Comparison of ENCODE assay signal across 8 cellular contexts in genomic region chr4:48445704-48446103, GRCh38.
A peak's percentile ranks its signal among the peaks of the same experiment; 100 is the strongest.
DNase-seq lines count a peak whose midpoint lies in the region; ATAC-seq, FAIRE-seq and TF ChIP-seq lines count a peak whose summit lies in the region.

No MANE protein-coding gene starts in this region.

- H3K27ac Mint-ChIP-seq in nephron progenitor cell: no peak overlapping the region

- FAIRE-seq in HTR-8/SVneo (lab: Jason Lieb, UNC): no peak

- no peaks in the 10 kb centered on the region for H3K36me3 Mint-ChIP-seq in nephron progenitor cell (ENCODE audit: low read depth)

- H3K9me3 Mint-ChIP-seq in nephron progenitor cell: no peaks in the 10 kb centered on the region

- H3K4me3 ChIP-seq in cardiac fibroblast (replicated peaks in 1 of 2; ENCODE audit: low read depth in 2 of 2, low read length in 2 of 2): no peak overlapping the region

- TF ChIP-seq CTCF in LNCAP (IDR thresholded peaks at IDR 0.05) (peak; percentile 44), cardiac fibroblast (IDR thresholded peaks at IDR 0.05; ENCODE audit: low read depth, low read length) (peak; percentile 52), nephron progenitor cell (IDR thresholded peaks at IDR 0.05) (peak; percentile 53)

- no peaks in the 10 kb centered on the region for H3K4me1 Mint-ChIP-seq in nephron progenitor cell

- no peak overlapping the region for H3K4me3 Mint-ChIP-seq in nephron progenitor cell

- no peak for ATAC-seq in HG03039 (IDR thresholded peaks at IDR 0.05; ENCODE audit: unreplicated experiment)

- H3K27me3 Mint-ChIP-seq in nephron progenitor cell (ENCODE audit: low read depth, poor library complexity): peaks cover 5% of the 10 kb centered on the region

- DNase-seq in DMS114 treated with DMSO at 0.1 percent for 48 hours (lab: John Stamatoyannopoulos, UW; ENCODE audit: unreplicated experiment): peak; percentile 10
- peak; percentile 27 to 52 for DNase-seq in cardiac fibroblast (ENCODE audit: low read depth in 2 of 2)
- DNase-seq in nephron progenitor cell: no peak
- DNase-seq in cerebellar cortex (ENCODE audit: low spot score): no peak
- DNase-seq in HTR-8/SVneo (ENCODE audit: insufficient read length, low spot score): no peak
- no peak for DNase-seq in cerebellar nuclear complex (lab: John Stamatoyannopoulos, UW)

Comparison
In these comparisons a context has a peak if more than half of its experiments do, and no peak if none do; other contexts are left out.
1. DNase-seq: peak in DMS114 treated with DMSO at 0.1 percent for 48 hours (single experiment) and cardiac fibroblast (2 of 2); none in nephron progenitor cell (single experiment), cerebellar cortex (single experiment), HTR-8/SVneo (single experiment) and cerebellar nuclear complex (0 of 2).
2. Peak in every context shown above with its lines, with median percentiles within 50 percentile points of each other: CTCF ChIP-seq.